Comparison of ENCODE assay signal across 9 cellular contexts in genomic region chr17:29141484-29141835, GRCh38. TPM values are rescaled to one million over a fixed set of nuclear protein-coding genes. Genes with fewer than 3 reads are reported as not detected.
DNase-seq lines count a peak whose midpoint lies in the region; ATAC-seq, FAIRE-seq and TF ChIP-seq lines count a peak whose summit lies in the region.
"Had no signal": no experiment of that assay in that cellular context is flagged by ENCODE, and none has a peak within 500 bp of the region (broad histone marks: within the 10 kb centered on the region; RNA-seq: fewer than 3 reads in every experiment).

No MANE protein-coding gene starts in this region.

- no peaks in the 10 kb centered on the region for H3K36me3 ChIP-seq in kidney (ENCODE audit: control insufficient read depth in 1 of 2, insufficient read depth in 2 of 2, low read length in 2 of 2)

- no peak for FAIRE-seq in kidney (lab: Jason Lieb, UNC)

- H3K4me3 ChIP-seq in kidney (ENCODE audit: low read length in 2 of 2) = no peak overlapping the region

- peak overlapping the region in 1 of 2 donors; percentile 22 for H3K9ac ChIP-seq in kidney (ENCODE audit: low read length in 2 of 2)

- no peaks in the 10 kb centered on the region for H3K9me3 Mint-ChIP-seq in activated CD4-positive, alpha-beta T cell treated with anti-CD3 and anti-CD28 coated beads, Interleukin-2, amount 10 ng/mL, durations not matched to agents 7 days and 5 days
- H3K9me3 Mint-ChIP-seq in activated CD4-positive, alpha-beta memory T cell treated with anti-CD3 and anti-CD28 coated beads, Interleukin-2, amount 10 ng/mL, durations not matched to agents 7 days and 5 days = no peaks in the 10 kb centered on the region

- intact Hi-C loops in kidney (cut with DNase I) = no loop called here

- H3K4me1 Mint-ChIP-seq in activated CD4-positive, alpha-beta T cell treated with anti-CD3 and anti-CD28 coated beads, Interleukin-2, amount 10 ng/mL, durations not matched to agents 7 days and 5 days = peaks cover 68% of the 10 kb centered on the region
- H3K4me1 Mint-ChIP-seq in activated CD4-positive, alpha-beta memory T cell treated with anti-CD3 and anti-CD28 coated beads, Interleukin-2, amount 10 ng/mL, durations not matched to agents 7 days and 5 days = peaks cover 78% of the 10 kb centered on the region

- H3K27me3 Mint-ChIP-seq in activated CD4-positive, alpha-beta T cell treated with anti-CD3 and anti-CD28 coated beads, Interleukin-2, amount 10 ng/mL, durations not matched to agents 7 days and 5 days = no peaks in the 10 kb centered on the region
- no peaks in the 10 kb centered on the region for H3K27me3 Mint-ChIP-seq in activated CD4-positive, alpha-beta memory T cell treated with anti-CD3 and anti-CD28 coated beads, Interleukin-2, amount 10 ng/mL, durations not matched to agents 7 days and 5 days

- no peaks in the 10 kb centered on the region for H3K9me3 ChIP-seq in kidney (ENCODE audit: control insufficient read depth in 1 of 2, low read length in 2 of 2)

- peaks cover 11% of the 10 kb centered on the region for H3K36me3 Mint-ChIP-seq in activated CD4-positive, alpha-beta T cell treated with anti-CD3 and anti-CD28 coated beads, Interleukin-2, amount 10 ng/mL, durations not matched to agents 7 days and 5 days (ENCODE audit: low read depth)
- H3K36me3 Mint-ChIP-seq in activated CD4-positive, alpha-beta memory T cell treated with anti-CD3 and anti-CD28 coated beads, Interleukin-2, amount 10 ng/mL, durations not matched to agents 7 days and 5 days (ENCODE audit: low read depth) = peaks cover 19% of the 10 kb centered on the region

- peaks cover 21 to 33% of the 10 kb centered on the region in 2 donors for H3K4me1 ChIP-seq in kidney (ENCODE audit: control insufficient read depth in 1 of 2, insufficient read depth in 1 of 2, low read depth in 1 of 2, low read length in 2 of 2)

- DNase-seq in activated CD4-positive, alpha-beta T cell treated with anti-CD3 and anti-CD28 coated beads, Interleukin-2, amount 10 ng/mL, durations not matched to agents 7 days and 5 days = peak; percentile 20
- no peak for DNase-seq in activated CD4-positive, alpha-beta T cell treated with anti-CD3 and anti-CD28 coated beads, Interleukin-2, amount 50 U/mL, for 1 hour
- no peak for DNase-seq in activated CD4-positive, alpha-beta memory T cell treated with anti-CD3 and anti-CD28 coated beads, Interleukin-2, amount 10 ng/mL, durations not matched to agents 7 days and 5 days
- DNase-seq in kidney (peak; percentile 37), substantia nigra (lab: John Stamatoyannopoulos, UW) (peak in 3 of 49 donors; percentile 32 to 49 (median 35)), GM03348 (ENCODE audit: low spot score) (no peak), GM19238 (ENCODE audit: insufficient read length, low spot score) (no peak)

- TF ChIP-seq CTCF in kidney (IDR thresholded peaks at IDR 0.05; ENCODE audit: borderline replicate concordance, extremely low read depth, insufficient read depth) = no peak

- peak overlapping the region; percentile 87 for H3K4me3 Mint-ChIP-seq in activated CD4-positive, alpha-beta T cell treated with anti-CD3 and anti-CD28 coated beads, Interleukin-2, amount 10 ng/mL, durations not matched to agents 7 days and 5 days
- peak overlapping the region; percentile 98 for H3K4me3 Mint-ChIP-seq in activated CD4-positive, alpha-beta memory T cell treated with anti-CD3 and anti-CD28 coated beads, Interleukin-2, amount 10 ng/mL, durations not matched to agents 7 days and 5 days

- ATAC-seq in HG03565 (IDR thresholded peaks at IDR 0.05; ENCODE audit: unreplicated experiment) = no peak
- ATAC-seq: HCT116 had no signal

- H3K27ac ChIP-seq in kidney (ENCODE audit: low read depth in 2 of 2, low read length in 2 of 2) (no peak overlapping the region), substantia nigra (ENCODE audit: low read depth, low read length, poor library complexity, severe bottlenecking) (peak overlapping the region; percentile 88)

- CTCF ChIA-PET in activated CD4-positive, alpha-beta T cell treated with anti-CD3 and anti-CD28 coated beads, Interleukin-2, amount 10 ng/mL, durations not matched to agents 7 days and 5 days (lab: Charles Lee) = interaction anchor here (0.6 to 2.1 kb wide), 6 partner anchors 17 to 252 kb away, joined by 3 to 9 read pairs (median 4); partner anchors contain the start of gene MYO18A
- CTCF ChIA-PET in activated CD4-positive, alpha-beta memory T cell treated with anti-CD3 and anti-CD28 coated beads, Interleukin-2, amount 10 ng/mL, durations not matched to agents 7 days and 5 days (lab: Charles Lee) = interaction anchor here (1.4 to 11.3 kb wide), 5 partner anchors 9 to 78 kb away, joined by 3 to 286 read pairs (median 26); partner anchors contain the start of gene MYO18A

- POLR2A ChIA-PET in activated CD4-positive, alpha-beta T cell treated with anti-CD3 and anti-CD28 coated beads, Interleukin-2, amount 10 ng/mL, durations not matched to agents 7 days and 5 days (lab: Charles Lee) = no interaction called here
- POLR2A ChIA-PET in activated CD4-positive, alpha-beta memory T cell treated with anti-CD3 and anti-CD28 coated beads, Interleukin-2, amount 10 ng/mL, durations not matched to agents 7 days and 5 days (lab: Charles Lee) = interaction anchor here (1.0 to 5.3 kb wide), 8 partner anchors 9 to 151 kb away, joined by 3 to 38 read pairs (median 8); partner anchors contain the start of gene MYO18A

- H3K27ac Mint-ChIP-seq in activated CD4-positive, alpha-beta T cell treated with anti-CD3 and anti-CD28 coated beads, Interleukin-2, amount 10 ng/mL, durations not matched to agents 7 days and 5 days = peak overlapping the region; percentile 92
- peak overlapping the region; percentile 100 for H3K27ac Mint-ChIP-seq in activated CD4-positive, alpha-beta memory T cell treated with anti-CD3 and anti-CD28 coated beads, Interleukin-2, amount 10 ng/mL, durations not matched to agents 7 days and 5 days

RNA-seq across cellular contexts. Expression of gene MYO18A, which starts 38.7 kb away (rescaled TPM):
- total RNA-seq in activated CD4-positive, alpha-beta T cell treated with anti-CD3 and anti-CD28 coated beads, Interleukin-2, amount 10 ng/mL, durations not matched to agents 7 days and 5 days = 100 to 1,000 TPM in 1 of 2 experiments, 10 to 100 TPM in 1; 82.2 to 101 TPM
- total RNA-seq in activated CD4-positive, alpha-beta memory T cell treated with anti-CD3 and anti-CD28 coated beads, Interleukin-2, amount 10 ng/mL, durations not matched to agents 7 days and 5 days = 100 to 1,000 TPM in 1 of 2 experiments, 10 to 100 TPM in 1; 92.6 to 100 TPM
- total RNA-seq in kidney = 60.7 TPM
- 25.6 TPM for polyA plus RNA-seq in kidney (ENCODE audit: insufficient read depth, low read depth, low replicate concordance)

Comparison
In these comparisons a context has a peak if more than half of its experiments do, and no peak if none do; other contexts are left out.
1. DNase-seq: peak in activated CD4-positive, alpha-beta T cell treated with anti-CD3 and anti-CD28 coated beads, Interleukin-2, amount 10 ng/mL, durations not matched to agents 7 days and 5 days (single experiment) and kidney (single experiment); none in activated CD4-positive, alpha-beta T cell treated with anti-CD3 and anti-CD28 coated beads, Interleukin-2, amount 50 U/mL, for 1 hour (single experiment), activated CD4-positive, alpha-beta memory T cell treated with anti-CD3 and anti-CD28 coated beads, Interleukin-2, amount 10 ng/mL, durations not matched to agents 7 days and 5 days (single experiment), GM03348 (single experiment) and GM19238 (single experiment).